In genomic region chr16:14523632-14524031, GRCh38 we compare ENCODE assay signal across 17 cellular contexts.
"Had no signal": no experiment of that assay in that cellular context is flagged by ENCODE, and none has a peak within 500 bp of the region (broad histone marks: within the 10 kb centered on the region; RNA-seq: fewer than 3 reads in every experiment).

No MANE protein-coding gene starts in this region.

- H3K9me3 Mint-ChIP-seq: activated CD4-positive, alpha-beta T cell treated with anti-CD3 and anti-CD28 coated beads, Interleukin-2, amount 10 ng/mL, durations not matched to agents 24 days and 14 days; activated T-cell treated with anti-CD3 and anti-CD28 coated beads, Interleukin-2, amount 50 U/mL, for 24 hours; immature natural killer cell; stimulated activated memory B cell treated with anti-CD40 and anti-IgM and Interleukin-4, amounts not matched to agents 10 μg/mL and 1 μg/mL and 100 μg/mL, for 72 hours had no signal

- H3K27me3 ChIP-seq: breast epithelium, gastrocnemius medialis, heart left ventricle, testis, upper lobe of left lung had no signal

- DNase-seq: activated CD4-positive, alpha-beta T cell treated with anti-CD3 and anti-CD28 coated beads, Interleukin-2, amount 10 ng/mL, durations not matched to agents 24 days and 14 days; activated CD8-positive, alpha-beta T cell treated with anti-CD3 and anti-CD28 coated beads, Interleukin-2, amount 10 ng/mL, durations not matched to agents 7 days and 5 days; activated naive CD4-positive, alpha-beta T cell treated with anti-CD3 and anti-CD28 coated beads, Interleukin-2, amount 50 U/mL, for 16 hours; activated T-cell treated with anti-CD3 and anti-CD28 coated beads, Interleukin-2, amount 50 U/mL, for 24 hours; cortex of kidney; gastrocnemius medialis; heart left ventricle; immature natural killer cell; left ventricle myocardium superior; right cardiac atrium; small intestine; stimulated activated CD4-positive, alpha-beta T cell treated with anti-CD3 and anti-CD28 coated beads, Interleukin-4, amount 100 ng/mL, for 24 hours; testis; upper lobe of left lung had no signal

- H3K36me3 ChIP-seq: breast epithelium, gastrocnemius medialis, heart left ventricle, prostate gland, upper lobe of left lung had no signal

- H3K4me1 ChIP-seq: breast epithelium had no signal

- H3K27ac ChIP-seq: breast epithelium, heart left ventricle, prostate gland, testis, upper lobe of left lung had no signal

- ATAC-seq: activated CD8-positive, alpha-beta T cell treated with anti-CD3 and anti-CD28 coated beads, Interleukin-2, amount 10 ng/mL, durations not matched to agents 7 days and 5 days; gastrocnemius medialis; heart left ventricle; left ventricle myocardium superior; right cardiac atrium; stimulated activated memory B cell treated with anti-CD40 and anti-IgM and Interleukin-4, amounts not matched to agents 10 μg/mL and 1 μg/mL and 100 μg/mL, for 72 hours had no signal

- H3K4me3 Mint-ChIP-seq: activated CD4-positive, alpha-beta T cell treated with anti-CD3 and anti-CD28 coated beads, Interleukin-2, amount 10 ng/mL, durations not matched to agents 24 days and 14 days; activated CD8-positive, alpha-beta T cell treated with anti-CD3 and anti-CD28 coated beads, Interleukin-2, amount 10 ng/mL, durations not matched to agents 7 days and 5 days; activated T-cell treated with anti-CD3 and anti-CD28 coated beads, Interleukin-2, amount 50 U/mL, for 24 hours; immature natural killer cell; stimulated activated memory B cell treated with anti-CD40 and anti-IgM and Interleukin-4, amounts not matched to agents 10 μg/mL and 1 μg/mL and 100 μg/mL, for 72 hours had no signal

- H3K4me3 ChIP-seq: breast epithelium, gastrocnemius medialis, heart left ventricle, prostate gland, testis, upper lobe of left lung had no signal

- H3K27ac Mint-ChIP-seq: activated CD4-positive, alpha-beta T cell treated with anti-CD3 and anti-CD28 coated beads, Interleukin-2, amount 10 ng/mL, durations not matched to agents 24 days and 14 days; activated CD8-positive, alpha-beta T cell treated with anti-CD3 and anti-CD28 coated beads, Interleukin-2, amount 10 ng/mL, durations not matched to agents 7 days and 5 days; activated T-cell treated with anti-CD3 and anti-CD28 coated beads, Interleukin-2, amount 50 U/mL, for 24 hours; stimulated activated memory B cell treated with anti-CD40 and anti-IgM and Interleukin-4, amounts not matched to agents 10 μg/mL and 1 μg/mL and 100 μg/mL, for 72 hours had no signal

- H3K36me3 Mint-ChIP-seq: immature natural killer cell had no signal

- H3K27me3 Mint-ChIP-seq: activated CD4-positive, alpha-beta T cell treated with anti-CD3 and anti-CD28 coated beads, Interleukin-2, amount 10 ng/mL, durations not matched to agents 24 days and 14 days; activated T-cell treated with anti-CD3 and anti-CD28 coated beads, Interleukin-2, amount 50 U/mL, for 24 hours; stimulated activated memory B cell treated with anti-CD40 and anti-IgM and Interleukin-4, amounts not matched to agents 10 μg/mL and 1 μg/mL and 100 μg/mL, for 72 hours had no signal

- H3K9me3 ChIP-seq: breast epithelium, gastrocnemius medialis, heart left ventricle, prostate gland, testis, upper lobe of left lung had no signal
